In genomic region chr20:38152175-38153010, GRCh38 we compare ENCODE assay signal across 9 cellular contexts. TPM values are rescaled to one million over a fixed set of nuclear protein-coding genes. Genes with fewer than 3 reads are reported as not detected.
A peak's percentile ranks its signal among the peaks of the same experiment; 100 is the strongest.
DNase-seq lines count a peak whose midpoint lies in the region; ATAC-seq and TF ChIP-seq lines count a peak whose summit lies in the region.
"Had no signal": no experiment of that assay in that cellular context is flagged by ENCODE, and none has a peak within 500 bp of the region (broad histone marks: within the 10 kb centered on the region; RNA-seq: fewer than 3 reads in every experiment).

No MANE protein-coding gene starts in this region.

- no peaks in the 10 kb centered on the region for H3K9me3 ChIP-seq in CD4-positive, CD25-positive, alpha-beta regulatory T cell (ENCODE audit: control insufficient read depth in 2 of 2, low read length in 2 of 2)
- H3K9me3 ChIP-seq: HAP-1 had no signal

- H3K4me1 Mint-ChIP-seq in CD4-positive, CD25-positive, alpha-beta regulatory T cell: peaks cover 5 to 11% (median 10%) of the 10 kb centered on the region in 4 donors
- H3K4me1 Mint-ChIP-seq in stimulated activated naive CD8-positive, alpha-beta T cell treated with anti-CD3 and anti-CD28 coated beads, Interleukin-15, amount 100 ng/mL, for 72 hours: peaks cover 17% of the 10 kb centered on the region

- H3K4me3 ChIP-seq in CD4-positive, CD25-positive, alpha-beta regulatory T cell (ENCODE audit: low read depth, low read length): no peak overlapping the region
- no peak overlapping the region for H3K4me3 ChIP-seq in astrocyte of the cerebellum (ENCODE audit: low read depth, low read length)
- H3K4me3 ChIP-seq: HAP-1 had no signal

- no peaks in the 10 kb centered on the region for H3K36me3 ChIP-seq in CD4-positive, CD25-positive, alpha-beta regulatory T cell (ENCODE audit: control insufficient read depth, insufficient read depth, low read length)
- H3K36me3 ChIP-seq: HAP-1 had no signal

- no peak for TF ChIP-seq CTCF in GM20000 (IDR thresholded peaks at IDR 0.05; ENCODE audit: extremely low read depth, missing control alignments)
- no peak for TF ChIP-seq CTCF in astrocyte of the cerebellum (IDR thresholded peaks at IDR 0.05; ENCODE audit: low read depth, low read length, missing control alignments)

- H3K4me3 Mint-ChIP-seq in CD4-positive, CD25-positive, alpha-beta regulatory T cell: peak overlapping the region in 1 of 4 donors; percentile 43
- peak overlapping the region; percentile 7 to 69 for H3K4me3 Mint-ChIP-seq in stimulated activated naive CD8-positive, alpha-beta T cell treated with anti-CD3 and anti-CD28 coated beads, Interleukin-15, amount 100 ng/mL, for 72 hours

- in situ Hi-C loops in astrocyte of the cerebellum (cut with HindIII; ENCODE audit: low sequenced_read_pairs): no loop called here

- H3K27ac Mint-ChIP-seq in CD4-positive, CD25-positive, alpha-beta regulatory T cell: peak overlapping the region in 1 of 3 donors; percentile 11
- peak overlapping the region; percentile 15 to 35 for H3K27ac Mint-ChIP-seq in stimulated activated naive CD8-positive, alpha-beta T cell treated with anti-CD3 and anti-CD28 coated beads, Interleukin-15, amount 100 ng/mL, for 72 hours

- no peaks in the 10 kb centered on the region for H3K4me1 ChIP-seq in CD4-positive, CD25-positive, alpha-beta regulatory T cell (ENCODE audit: control insufficient read depth, insufficient read depth, low read length, poor library complexity, severe bottlenecking)
- H3K4me1 ChIP-seq: HAP-1 had no signal

- DNase-seq in CD4-positive, CD25-positive, alpha-beta regulatory T cell: peak in 1 of 3 donors; percentile 21
- DNase-seq in GM20000 (ENCODE audit: low spot score) (peak; percentile 85), NCI-H2227 treated with DMSO at 0.1 percent for 48 hours (lab: John Stamatoyannopoulos, UW) (peak; percentile 19), astrocyte of the cerebellum (ENCODE audit: low read depth) (peak; percentile 45), left kidney (ENCODE audit: low read depth, low spot score) (peak; percentile 93), NCI-H187 (lab: John Stamatoyannopoulos, UW) (no peak), activated gamma-delta T cell treated with Interleukin-2 at 50 U/mL for 16 hours (no peak)
- DNase-seq in stimulated activated naive CD8-positive, alpha-beta T cell treated with anti-CD3 and anti-CD28 coated beads, Interleukin-15, amount 100 ng/mL, for 72 hours: peak in 1 of 2 donors; percentile 37

- H3K36me3 Mint-ChIP-seq in CD4-positive, CD25-positive, alpha-beta regulatory T cell: no peaks in the 10 kb centered on the region

- H3K27me3 ChIP-seq in CD4-positive, CD25-positive, alpha-beta regulatory T cell (ENCODE audit: control insufficient read depth, insufficient read depth, low read length): no peaks in the 10 kb centered on the region

- peaks cover 13% of the 10 kb centered on the region for H3K27me3 Mint-ChIP-seq in CD4-positive, CD25-positive, alpha-beta regulatory T cell
- peaks cover 19% of the 10 kb centered on the region for H3K27me3 Mint-ChIP-seq in stimulated activated naive CD8-positive, alpha-beta T cell treated with anti-CD3 and anti-CD28 coated beads, Interleukin-15, amount 100 ng/mL, for 72 hours

- ATAC-seq in CD4-positive, CD25-positive, alpha-beta regulatory T cell (ENCODE audit: low read depth in 2 of 2): peak; percentile 26 to 28
- ATAC-seq in stimulated activated naive CD8-positive, alpha-beta T cell treated with anti-CD3 and anti-CD28 coated beads, Interleukin-15, amount 100 ng/mL, for 72 hours: peak; percentile 77

- H3K9me3 Mint-ChIP-seq in CD4-positive, CD25-positive, alpha-beta regulatory T cell: no peaks in the 10 kb centered on the region
- no peaks in the 10 kb centered on the region for H3K9me3 Mint-ChIP-seq in stimulated activated naive CD8-positive, alpha-beta T cell treated with anti-CD3 and anti-CD28 coated beads, Interleukin-15, amount 100 ng/mL, for 72 hours

- no peak overlapping the region for H3K27ac ChIP-seq in CD4-positive, CD25-positive, alpha-beta regulatory T cell (ENCODE audit: insufficient read depth, low read length, poor library complexity, severe bottlenecking)

RNA-seq across cellular contexts. Expression of gene TGM2, which starts 12.7 kb away (rescaled TPM):
- not detected for total RNA-seq in CD4-positive, CD25-positive, alpha-beta regulatory T cell
- under 1 TPM in 1 of 4 donors, not detected in 3; 0.13 TPM for polyA plus RNA-seq in CD4-positive, CD25-positive, alpha-beta regulatory T cell

Comparison
In these comparisons a context has a peak if more than half of its experiments do, and no peak if none do; other contexts are left out.
1. DNase-seq: peak in GM20000 (single experiment), NCI-H2227 treated with DMSO at 0.1 percent for 48 hours (single experiment), astrocyte of the cerebellum (single experiment) and left kidney (single experiment); none in NCI-H187 (0 of 2) and activated gamma-delta T cell treated with Interleukin-2 at 50 U/mL for 16 hours (single experiment).